ENCODE assay signal across 8 cellular contexts in the genomic region with DNA sequence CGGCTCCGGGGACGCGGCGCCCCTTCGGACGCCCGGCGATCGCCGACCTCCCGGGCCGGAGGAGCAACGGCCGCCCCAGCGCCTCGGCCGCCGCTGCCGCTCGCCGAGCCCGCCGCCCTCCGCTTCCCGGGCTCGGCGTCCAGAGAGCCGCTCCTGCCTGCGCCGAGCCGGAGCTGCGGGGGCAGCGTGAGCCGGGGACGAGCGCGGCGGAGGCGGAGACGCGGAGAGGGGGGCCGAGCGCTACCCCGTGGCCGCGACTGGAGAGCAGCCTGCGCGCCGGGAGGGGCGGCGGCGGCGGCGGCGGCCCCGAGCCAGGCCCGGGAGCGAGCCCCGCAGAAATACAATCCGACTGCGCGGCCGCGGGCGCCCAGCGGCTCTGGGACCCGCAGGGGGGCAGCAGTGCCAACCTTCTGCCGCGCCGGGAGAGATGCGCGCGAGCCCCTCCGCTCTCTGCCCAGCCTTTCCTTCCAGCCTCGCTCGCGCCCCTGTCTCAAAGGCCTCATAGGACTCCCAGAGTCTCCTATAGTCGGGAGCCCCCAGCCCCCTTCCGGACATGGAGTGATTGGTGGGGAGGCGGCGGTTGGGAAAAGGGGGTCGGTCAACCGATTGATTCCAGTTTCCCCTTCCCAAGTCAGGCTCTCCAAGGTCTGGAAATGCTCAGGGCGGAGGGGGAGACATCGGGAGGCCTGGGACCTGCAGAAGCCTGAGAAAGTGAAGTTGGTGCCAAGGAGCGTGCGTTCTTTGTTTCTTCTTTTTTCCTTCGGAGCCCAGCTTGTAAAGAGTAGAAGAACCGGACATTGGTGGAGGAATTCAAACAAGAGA. TPM values are rescaled to one million over a fixed set of nuclear protein-coding genes. Genes with fewer than 3 reads are reported as not detected.
A peak's percentile ranks its signal among the peaks of the same experiment; 100 is the strongest.
DNase-seq lines count a peak whose midpoint lies in the region; ATAC-seq lines count a peak whose summit lies in the region.

No MANE protein-coding gene starts in this region.

- H3K27ac Mint-ChIP-seq in activated T-helper 1 cell treated with anti-CD3 and anti-CD28 coated beads, Interleukin-12 subunit alpha, Interleukin-12 subunit beta, Interleukin-2, Interleukin-4 antibody, amounts not matched to agents 30 ng/mL and 10 ng/mL and 1 ng/mL, durations not matched to agents 14 hours and 24 hours and 36 hours: no peak overlapping the region

- H3K36me3 Mint-ChIP-seq in activated T-helper 1 cell treated with anti-CD3 and anti-CD28 coated beads, Interleukin-12 subunit alpha, Interleukin-12 subunit beta, Interleukin-2, Interleukin-4 antibody, amounts not matched to agents 30 ng/mL and 10 ng/mL and 1 ng/mL, durations not matched to agents 14 hours and 24 hours and 36 hours (ENCODE audit: low read depth): no peaks in the 10 kb centered on the region

- intact Hi-C loops in activated T-helper 1 cell treated with anti-CD3 and anti-CD28 coated beads, Interleukin-12 subunit alpha, Interleukin-12 subunit beta, Interleukin-2, Interleukin-4 antibody, amounts not matched to agents 30 ng/mL and 10 ng/mL and 1 ng/mL, durations not matched to agents 14 hours and 24 hours and 36 hours (cut with micrococcal nuclease): loop anchor here (2.0 kb wide), 1 partner anchor 58 kb away; no protein-coding TSS in a partner anchor
- intact Hi-C loops in left ventricle myocardium superior (cut with micrococcal nuclease): no loop called here

- no peaks in the 10 kb centered on the region for H3K9me3 Mint-ChIP-seq in activated T-helper 1 cell treated with anti-CD3 and anti-CD28 coated beads, Interleukin-12 subunit alpha, Interleukin-12 subunit beta, Interleukin-2, Interleukin-4 antibody, amounts not matched to agents 30 ng/mL and 10 ng/mL and 1 ng/mL, durations not matched to agents 14 hours and 24 hours and 36 hours

- peak overlapping the region; percentile 57 for H3K4me3 Mint-ChIP-seq in activated T-helper 1 cell treated with anti-CD3 and anti-CD28 coated beads, Interleukin-12 subunit alpha, Interleukin-12 subunit beta, Interleukin-2, Interleukin-4 antibody, amounts not matched to agents 30 ng/mL and 10 ng/mL and 1 ng/mL, durations not matched to agents 14 hours and 24 hours and 36 hours

- H3K27me3 Mint-ChIP-seq in activated T-helper 1 cell treated with anti-CD3 and anti-CD28 coated beads, Interleukin-12 subunit alpha, Interleukin-12 subunit beta, Interleukin-2, Interleukin-4 antibody, amounts not matched to agents 30 ng/mL and 10 ng/mL and 1 ng/mL, durations not matched to agents 14 hours and 24 hours and 36 hours (ENCODE audit: insufficient read depth): peaks cover 55% of the 10 kb centered on the region

- DNase-seq in DMS153 treated with DMSO at 0.1 percent for 48 hours (lab: John Stamatoyannopoulos, UW; ENCODE audit: unreplicated experiment) (peak; percentile 70), NCI-H345 treated with DMSO at 0.1 percent for 48 hours (lab: John Stamatoyannopoulos, UW; ENCODE audit: unreplicated experiment) (peak; percentile 80), left ventricle myocardium superior (peak; percentile 75), pons (ENCODE audit: low spot score) (peak; percentile 26), H4 (ENCODE audit: low spot score) (no peak), HUDEP-2 (lab: John Stamatoyannopoulos, UW; ENCODE audit: unreplicated experiment in 76 of 76) (no peak)
- no peak for DNase-seq in activated T-helper 1 cell treated with anti-CD3 and anti-CD28 coated beads, Interleukin-12 subunit alpha, Interleukin-12 subunit beta, Interleukin-2, Interleukin-4 antibody, amounts not matched to agents 30 ng/mL and 10 ng/mL and 1 ng/mL, durations not matched to agents 14 hours and 24 hours and 36 hours (ENCODE audit: low spot score)

- H3K4me1 Mint-ChIP-seq in activated T-helper 1 cell treated with anti-CD3 and anti-CD28 coated beads, Interleukin-12 subunit alpha, Interleukin-12 subunit beta, Interleukin-2, Interleukin-4 antibody, amounts not matched to agents 30 ng/mL and 10 ng/mL and 1 ng/mL, durations not matched to agents 14 hours and 24 hours and 36 hours (ENCODE audit: low read depth): peaks cover 9% of the 10 kb centered on the region

- peak; percentile 88 for ATAC-seq in left ventricle myocardium superior
- ATAC-seq in HG03521 (IDR thresholded peaks at IDR 0.05; ENCODE audit: unreplicated experiment): no peak

RNA-seq across cellular contexts. Expression of a gene that starts 1.0 kb away (rescaled TPM):
- total RNA-seq in activated T-helper 1 cell treated with anti-CD3 and anti-CD28 coated beads, Interleukin-12 subunit alpha, Interleukin-12 subunit beta, Interleukin-2, Interleukin-4 antibody, amounts not matched to agents 30 ng/mL and 10 ng/mL and 1 ng/mL, durations not matched to agents 14 hours and 24 hours and 36 hours: 0.27 and 0.44 TPM in 2 replicates
- 1.5 TPM for total RNA-seq in left ventricle myocardium superior
- 0.46 and 1.0 TPM in 2 replicates for total RNA-seq in H4 (2014; rRNA removed; shearing (Covaris generic))

Comparison
In these comparisons a context has a peak if more than half of its experiments do, and no peak if none do; other contexts are left out.
1. DNase-seq: peak in DMS153 treated with DMSO at 0.1 percent for 48 hours (single experiment), NCI-H345 treated with DMSO at 0.1 percent for 48 hours (single experiment), left ventricle myocardium superior (single experiment) and pons (single experiment); none in activated T-helper 1 cell treated with anti-CD3 and anti-CD28 coated beads, Interleukin-12 subunit alpha, Interleukin-12 subunit beta, Interleukin-2, Interleukin-4 antibody, amounts not matched to agents 30 ng/mL and 10 ng/mL and 1 ng/mL, durations not matched to agents 14 hours and 24 hours and 36 hours (single experiment), H4 (single experiment) and HUDEP-2 (0 of 76).